In genomic region chr11:69481393-69481844, GRCh38 we compare ENCODE assay signal across 30 cellular contexts. TPM values are rescaled to one million over a fixed set of nuclear protein-coding genes. Genes with fewer than 3 reads are reported as not detected.
DNase-seq lines count a peak whose midpoint lies in the region; ATAC-seq and TF ChIP-seq lines count a peak whose summit lies in the region.
"Had no signal": no experiment of that assay in that cellular context is flagged by ENCODE, and none has a peak within 500 bp of the region (broad histone marks: within the 10 kb centered on the region; RNA-seq: fewer than 3 reads in every experiment).

TSS of gene LINC01488 (plus strand) at chr11:69481663.

- H3K4me2 ChIP-seq in PC-3 (ENCODE audit: low read length): 0 out of 2 replicates have a peak within 1 kb of the TSS, but pooled peaks have one; percentile 38
- H3K4me2 ChIP-seq: BLaER1 had no signal

- no peak for ATAC-seq in PC-3
- ATAC-seq in heart right ventricle: no peak
- no peak for ATAC-seq in upper lobe of left lung (ENCODE audit: low FRiP score in 2 of 2)
- no peak for ATAC-seq in GM21576 (IDR thresholded peaks at IDR 0.05; ENCODE audit: unreplicated experiment)
- ATAC-seq: activated CD4-positive, CD25-positive, alpha-beta regulatory T cell treated with anti-CD3 and anti-CD28 coated beads, Interleukin-2, amount 50 U/mL, for 24 hours; naive thymus-derived CD8-positive, alpha-beta T cell had no signal

- H3K4me3 ChIP-seq in PC-3 (ENCODE audit: low read length) (no peak within 1 kb of the TSS), heart right ventricle (no peak within 1 kb of the TSS), mucosa of rectum (ENCODE audit: low read length in 2 of 2) (peak within 1 kb of the TSS; percentile 22 to 56), spleen (no peak within 1 kb of the TSS), coronary artery (no peak within 1 kb of the TSS), upper lobe of left lung (no peak within 1 kb of the TSS)
- H3K4me3 ChIP-seq: BLaER1, ovary, PC-9, stomach had no signal

- no peak for TF ChIP-seq POLR2A in spleen (IDR thresholded peaks at IDR 0.05)
- TF ChIP-seq POLR2A in upper lobe of left lung (IDR thresholded peaks at IDR 0.05): no peak

- 76 to 88% methylated on average over 4 of the region's 4 CpGs for WGBS in heart right ventricle, 2 donors
- WGBS in spleen, 5 donors: 74 to 94% (median 89%) methylated on average over 2 to 4 of the region's 4 CpGs
- 88 to 91% methylated on average over 3 to 4 of the region's 4 CpGs for WGBS in upper lobe of left lung, 2 donors

- DNase-seq in PC-3 (no peak), heart right ventricle (no peak), spleen (peak; percentile 52), coronary artery (ENCODE audit: low spot score) (no peak), G401 (ENCODE audit: low spot score) (no peak), upper lobe of left lung (no peak)
- DNase-seq: activated CD4-positive, alpha-beta T cell treated with anti-CD3 and anti-CD28 coated beads, Interleukin-2, amount 50 U/mL, for 4 hours; amniotic stem cell; brain microvascular endothelial cell; EL; HCEC 1CT; immature natural killer cell; naive thymus-derived CD8-positive, alpha-beta T cell; NCI-H1417 treated with DMSO at 0.1 percent for 48 hours; NCI-H2081 treated with DMSO at 0.1 percent for 48 hours; NCI-H2227 treated with DMSO at 0.1 percent for 48 hours; NCI-H526; ovary; PC-9; SHP77 treated with DMSO at 0.1 percent for 48 hours; stimulated activated CD8-positive, alpha-beta memory T cell treated with anti-CD3 and anti-CD28 coated beads, Interleukin-4, amount 100 ng/mL, for 48 hours; stomach; T-helper 2 cell had no signal

- TF ChIP-seq EP300 in upper lobe of left lung (IDR thresholded peaks at IDR 0.05): no peak

- POLR2A ChIA-PET in PC-3 (lab: Charles Lee; ENCODE audit: unreplicated experiment): no interaction called here

- no peaks in the 10 kb centered on the region for H3K36me3 ChIP-seq in PC-3 (ENCODE audit: low read depth, low read length)
- no peaks in the 10 kb centered on the region for H3K36me3 ChIP-seq in heart right ventricle
- H3K36me3 ChIP-seq in mucosa of rectum (ENCODE audit: control insufficient read depth in 2 of 2, insufficient read depth in 2 of 2, low read length in 2 of 2): peaks cover 0 to 5% of the 10 kb centered on the region in 2 donors
- no peaks in the 10 kb centered on the region for H3K36me3 ChIP-seq in spleen
- no peaks in the 10 kb centered on the region for H3K36me3 ChIP-seq in upper lobe of left lung
- H3K36me3 ChIP-seq: BLaER1, brain microvascular endothelial cell, ovary, stomach had no signal

- intact Hi-C loops in PC-3 (cut with micrococcal nuclease) (no loop called here), heart right ventricle (cut with DNase I) (loop anchor here in 2 of 10 donors (10.0 kb wide), 2 partner anchors 347 to 367 kb away; no protein-coding TSS in a partner anchor), spleen (cut with DNase I; ENCODE audit: low total_unique reads) (no loop called here)

- peak within 1 kb of the TSS; percentile 74; the same call in 1 of the 2 replicates for H2AFZ ChIP-seq in PC-3 (ENCODE audit: low read length)
- H2AFZ ChIP-seq: PC-9 had no signal

- H3K27me3 ChIP-seq in PC-3 (ENCODE audit: low read length) (no peaks in the 10 kb centered on the region), heart right ventricle (no peaks in the 10 kb centered on the region), mucosa of rectum (ENCODE audit: control insufficient read depth in 2 of 2, insufficient read depth in 2 of 2, low read length in 2 of 2) (peaks cover 0 to 2% of the 10 kb centered on the region in 2 donors), spleen (replicated peaks in 1 of 7) (peaks cover 0 to 1% (median 0%) of the 10 kb centered on the region in 7 donors), upper lobe of left lung (no peaks in the 10 kb centered on the region)
- H3K27me3 ChIP-seq: BLaER1, brain microvascular endothelial cell, ovary, stomach had no signal

- no peak within 1 kb of the TSS for H3K27ac ChIP-seq in PC-3 (ENCODE audit: low read length)
- H3K27ac ChIP-seq in heart right ventricle: peak within 1 kb of the TSS in 7 of 10 donors; percentile 64 to 82 (median 72)
- H3K27ac ChIP-seq in mucosa of rectum (ENCODE audit: low read depth in 2 of 2, low read length in 2 of 2): peak within 1 kb of the TSS; percentile 96 to 97
- H3K27ac ChIP-seq in spleen: no peak within 1 kb of the TSS
- H3K27ac ChIP-seq in coronary artery: peak within 1 kb of the TSS in 1 of 2 donors; percentile 72
- no peak within 1 kb of the TSS for H3K27ac ChIP-seq in upper lobe of left lung
- H3K27ac ChIP-seq: BLaER1, brain microvascular endothelial cell, ovary, PC-9 had no signal

- no peak for TF ChIP-seq CTCF in PC-3 (conservative IDR thresholded peaks at IDR 0.05; ENCODE audit: low read depth, low read length)
- no peak for TF ChIP-seq CTCF in heart right ventricle (IDR thresholded peaks at IDR 0.05)
- TF ChIP-seq CTCF in spleen (IDR thresholded peaks at IDR 0.05 in 8 of 11, conservative IDR thresholded peaks at IDR 0.05 in 3 of 11): no peak
- TF ChIP-seq CTCF in coronary artery (IDR thresholded peaks at IDR 0.05): no peak
- TF ChIP-seq CTCF in upper lobe of left lung (IDR thresholded peaks at IDR 0.05): no peak

- no peaks in the 10 kb centered on the region for H3K79me2 ChIP-seq in PC-3 (ENCODE audit: low read length)

- H3K9me3 ChIP-seq in PC-3 (ENCODE audit: low read length) (no peaks in the 10 kb centered on the region), heart right ventricle (no peaks in the 10 kb centered on the region), mucosa of rectum (ENCODE audit: control insufficient read depth in 2 of 2, low read length in 2 of 2) (no peaks in the 10 kb centered on the region), spleen (peaks cover 0 to 7% (median 0%) of the 10 kb centered on the region in 8 donors), upper lobe of left lung (no peaks in the 10 kb centered on the region)
- H3K9me3 ChIP-seq: BLaER1, ovary, stomach had no signal

- in situ Hi-C loops in G401 (cut with HindIII; ENCODE audit: low sequenced_read_pairs): no loop called here

- H3K4me1 ChIP-seq in PC-3 (ENCODE audit: insufficient read depth, low read length): peaks cover 18% of the 10 kb centered on the region
- peaks cover 14 to 43% (median 25%) of the 10 kb centered on the region in 9 donors for H3K4me1 ChIP-seq in heart right ventricle
- peaks cover 27 to 36% of the 10 kb centered on the region in 2 donors for H3K4me1 ChIP-seq in mucosa of rectum (ENCODE audit: control insufficient read depth in 2 of 2, insufficient read depth in 2 of 2, low read length in 2 of 2)
- no peaks in the 10 kb centered on the region for H3K4me1 ChIP-seq in spleen
- H3K4me1 ChIP-seq in upper lobe of left lung: peaks cover 8 to 32% (median 24%) of the 10 kb centered on the region in 4 donors
- H3K4me1 ChIP-seq: BLaER1 had no signal

- CTCF ChIA-PET in PC-3 (lab: Charles Lee): no interaction called here

- H3K9me2 ChIP-seq in PC-3 (replicated peaks; ENCODE audit: low read length): no peaks in the 10 kb centered on the region

- H4K20me1 ChIP-seq in PC-3 (ENCODE audit: low read length): no peaks in the 10 kb centered on the region
- H4K20me1 ChIP-seq: BLaER1 had no signal

- H3F3A ChIP-seq in PC-3 (ENCODE audit: low read length, unreplicated experiment): no peaks in the 10 kb centered on the region

- H3K9ac ChIP-seq in PC-3 (ENCODE audit: low read length) (no peak within 1 kb of the TSS), mucosa of rectum (ENCODE audit: low read depth in 1 of 2, low read length in 2 of 2) (peak within 1 kb of the TSS; percentile 28 to 68)
- H3K9ac ChIP-seq: BLaER1 had no signal

- no TSS peak for BruUV-seq in PC-3 (replicated peaks; lab: Mats Ljungman, UMichigan)

RNA-seq across cellular contexts. Expression of gene LINC01488, which starts in this region (rescaled TPM):
- total RNA-seq in PC-3 (2014; rRNA removed) (not detected in 2 replicates), heart right ventricle (under 1 TPM in 6 of 10 donors, not detected in 4; 0.12 to 0.23 (median 0.15) TPM), spleen (not detected), upper lobe of left lung (not detected)
- polyA plus RNA-seq in heart right ventricle (under 1 TPM; 0.03 to 0.59 TPM), spleen (not detected)
- not detected in 2 replicates for total RNA-seq in G401 (2014; rRNA removed; shearing (Covaris generic))
- total RNA-seq: endothelial cell of umbilical vein; LHCN-M2; naive thymus-derived CD8-positive, alpha-beta T cell; ovary; PC-9; stomach had no signal
- polyA plus RNA-seq: AG04450; endothelial cell of umbilical vein; immature natural killer cell; naive thymus-derived CD8-positive, alpha-beta T cell; ovary; stomach had no signal

Comparison
In these comparisons a context has a peak if more than half of its experiments do, and no peak if none do; other contexts are left out.
1. Peak in DNase-seq in spleen; RNA of the gene not detected or under 1 TPM.
2. H3K27ac ChIP-seq: peak in heart right ventricle (7 of 10) and mucosa of rectum (2 of 2); none in PC-3 (single experiment), spleen (0 of 8) and upper lobe of left lung (0 of 4).
3. H3K4me3 ChIP-seq: peak in mucosa of rectum (2 of 2); none in PC-3 (single experiment), heart right ventricle (0 of 10), spleen (0 of 8), coronary artery (single experiment) and upper lobe of left lung (0 of 4).